ENCODE assay signal across 12 cellular contexts in genomic region chr15:98076021-98076816, GRCh38.
DNase-seq lines count a peak whose midpoint lies in the region; ATAC-seq and TF ChIP-seq lines count a peak whose summit lies in the region.
"Had no signal": no experiment of that assay in that cellular context is flagged by ENCODE, and none has a peak within 500 bp of the region (broad histone marks: within the 10 kb centered on the region; RNA-seq: fewer than 3 reads in every experiment).

No MANE protein-coding gene starts in this region.

- peaks cover 8% of the 10 kb centered on the region for H3K4me1 Mint-ChIP-seq in T-helper 2 cell treated with Interferon-gamma antibody and Interleukin-4, amounts not matched to agents 5 μg/mL and 100 μg/mL, for 36 hours (ENCODE audit: low read depth)

- H3K9me3 ChIP-seq in mucosa of descending colon (no peaks in the 10 kb centered on the region), uterus (no peaks in the 10 kb centered on the region)
- H3K9me3 ChIP-seq: prostate gland had no signal

- no peak for DNase-seq in T-helper 2 cell treated with Interferon-gamma antibody and Interleukin-4, amounts not matched to agents 5 μg/mL and 100 μg/mL, for 36 hours (ENCODE audit: low spot score)
- DNase-seq in T-helper 2 cell, result no peak
- peak in 1 of 3 donors; percentile 17 for DNase-seq in mucosa of descending colon
- DNase-seq in uterus, result peak in 1 of 2 donors; percentile 42
- DNase-seq in hepatic stellate cell (ENCODE audit: low spot score), result no peak
- DNase-seq in GM20000 (ENCODE audit: low spot score), result no peak
- DNase-seq in COLO668 (lab: John Stamatoyannopoulos, UW; ENCODE audit: unreplicated experiment), result no peak
- DNase-seq: NCI-H2171 had no signal

- peak overlapping the region; percentile 5 to 62 for H3K27ac ChIP-seq in uterus
- H3K27ac ChIP-seq: prostate gland had no signal

- H3K36me3 Mint-ChIP-seq in T-helper 2 cell treated with Interferon-gamma antibody and Interleukin-4, amounts not matched to agents 5 μg/mL and 100 μg/mL, for 36 hours (ENCODE audit: low read depth), result no peaks in the 10 kb centered on the region
- H3K36me3 Mint-ChIP-seq: activated naive CD8-positive, alpha-beta T cell; stimulated activated memory B cell treated with anti-CD40 and anti-IgM and Interleukin-4, amounts not matched to agents 10 μg/mL and 1 μg/mL and 100 μg/mL, for 72 hours had no signal

- H3K4me3 Mint-ChIP-seq in T-helper 2 cell treated with Interferon-gamma antibody and Interleukin-4, amounts not matched to agents 5 μg/mL and 100 μg/mL, for 36 hours, result no peak overlapping the region
- H3K4me3 Mint-ChIP-seq: activated naive CD8-positive, alpha-beta T cell; stimulated activated memory B cell treated with anti-CD40 and anti-IgM and Interleukin-4, amounts not matched to agents 10 μg/mL and 1 μg/mL and 100 μg/mL, for 72 hours had no signal

- no peak for TF ChIP-seq POLR2A in uterus (IDR thresholded peaks at IDR 0.05)

- H3K27me3 ChIP-seq in uterus, result no peaks in the 10 kb centered on the region

- no peaks in the 10 kb centered on the region for H3K27me3 Mint-ChIP-seq in T-helper 2 cell treated with Interferon-gamma antibody and Interleukin-4, amounts not matched to agents 5 μg/mL and 100 μg/mL, for 36 hours (ENCODE audit: low read depth)
- H3K27me3 Mint-ChIP-seq: activated naive CD8-positive, alpha-beta T cell; stimulated activated memory B cell treated with anti-CD40 and anti-IgM and Interleukin-4, amounts not matched to agents 10 μg/mL and 1 μg/mL and 100 μg/mL, for 72 hours had no signal

- H3K9me3 Mint-ChIP-seq in T-helper 2 cell treated with Interferon-gamma antibody and Interleukin-4, amounts not matched to agents 5 μg/mL and 100 μg/mL, for 36 hours, result no peaks in the 10 kb centered on the region

- peak overlapping the region; percentile 32 for H3K27ac Mint-ChIP-seq in T-helper 2 cell treated with Interferon-gamma antibody and Interleukin-4, amounts not matched to agents 5 μg/mL and 100 μg/mL, for 36 hours
- H3K27ac Mint-ChIP-seq: activated naive CD8-positive, alpha-beta T cell; stimulated activated memory B cell treated with anti-CD40 and anti-IgM and Interleukin-4, amounts not matched to agents 10 μg/mL and 1 μg/mL and 100 μg/mL, for 72 hours had no signal

- TF ChIP-seq CTCF in mucosa of descending colon (IDR thresholded peaks at IDR 0.05), result no peak
- no peak for TF ChIP-seq CTCF in uterus (IDR thresholded peaks at IDR 0.05)
- TF ChIP-seq CTCF in GM20000 (IDR thresholded peaks at IDR 0.05; ENCODE audit: extremely low read depth, missing control alignments), result no peak

- intact Hi-C loops in mucosa of descending colon (cut with DNase I, micrococcal nuclease) (no loop called here), uterus (cut with DNase I; ENCODE audit: low total_unique reads) (no loop called here)

- ATAC-seq in esophagus mucosa (peak; percentile 67), mucosa of descending colon (peak; percentile 46)
- ATAC-seq: stimulated activated memory B cell treated with anti-CD40 and anti-IgM and Interleukin-4, amounts not matched to agents 10 μg/mL and 1 μg/mL and 100 μg/mL, for 72 hours had no signal

- H3K36me3 ChIP-seq in mucosa of descending colon (ENCODE audit: low read depth) (no peaks in the 10 kb centered on the region), uterus (no peaks in the 10 kb centered on the region)
- H3K36me3 ChIP-seq: prostate gland had no signal

- H3K4me1 ChIP-seq in mucosa of descending colon (ENCODE audit: low read depth) (peaks cover 3% of the 10 kb centered on the region), uterus (peaks cover 0 to 3% of the 10 kb centered on the region in 2 donors)
- H3K4me1 ChIP-seq: prostate gland had no signal

- H3K4me3 ChIP-seq in mucosa of descending colon, result no peak overlapping the region
- no peak overlapping the region for H3K4me3 ChIP-seq in uterus
- H3K4me3 ChIP-seq: prostate gland had no signal
